1 cellular context compared by ENCODE assay signal in genomic region chr13:73754241-73754640, GRCh38.
TF ChIP-seq lines count a peak whose summit lies in the region.

No MANE protein-coding gene starts in this region.

TF ChIP-seq in SK-N-SH treated with all-trans-retinoic acid at 6 μM for 48 hours, 23 proteins besides CTCF, POLR2A, EP300 and RAD21 (continued from another document):
- TF ChIP-seq PATZ1 (CRISPR knock-in tag; IDR thresholded peaks at IDR 0.05; ENCODE audit: borderline replicate concordance) (no peak), ZFP30 (CRISPR knock-in tag; IDR thresholded peaks at IDR 0.05) (no peak), ZNF565 (CRISPR knock-in tag; conservative IDR thresholded peaks at IDR 0.05; ENCODE audit: low read depth) (no peak), ZFP3 (CRISPR knock-in tag; IDR thresholded peaks at IDR 0.05) (no peak), ARNTL (CRISPR knock-in tag; IDR thresholded peaks at IDR 0.05; ENCODE audit: borderline replicate concordance, low read depth) (no peak), CSDC2 (CRISPR knock-in tag; IDR thresholded peaks at IDR 0.05) (no peak), RARB (CRISPR knock-in tag; IDR thresholded peaks at IDR 0.05) (no peak), ISL1 (CRISPR knock-in tag; IDR thresholded peaks at IDR 0.05) (no peak), CREB5 (CRISPR knock-in tag; IDR thresholded peaks at IDR 0.05; ENCODE audit: low read depth) (no peak), TSHZ2 (CRISPR knock-in tag; IDR thresholded peaks at IDR 0.05) (no peak), ZNF70 (CRISPR knock-in tag; IDR thresholded peaks at IDR 0.05) (no peak)
- TF ChIP-seq, protein P1, sequence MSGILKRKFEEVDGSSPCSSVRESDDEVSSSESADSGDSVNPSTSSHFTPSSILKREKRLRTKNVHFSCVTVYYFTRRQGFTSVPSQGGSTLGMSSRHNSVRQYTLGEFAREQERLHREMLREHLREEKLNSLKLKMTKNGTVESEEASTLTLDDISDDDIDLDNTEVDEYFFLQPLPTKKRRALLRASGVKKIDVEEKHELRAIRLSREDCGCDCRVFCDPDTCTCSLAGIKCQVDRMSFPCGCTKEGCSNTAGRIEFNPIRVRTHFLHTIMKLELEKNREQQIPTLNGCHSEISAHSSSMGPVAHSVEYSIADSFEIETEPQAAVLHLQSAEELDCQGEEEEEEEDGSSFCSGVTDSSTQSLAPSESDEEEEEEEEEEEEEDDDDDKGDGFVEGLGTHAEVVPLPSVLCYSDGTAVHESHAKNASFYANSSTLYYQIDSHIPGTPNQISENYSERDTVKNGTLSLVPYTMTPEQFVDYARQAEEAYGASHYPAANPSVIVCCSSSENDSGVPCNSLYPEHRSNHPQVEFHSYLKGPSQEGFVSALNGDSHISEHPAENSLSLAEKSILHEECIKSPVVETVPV (CRISPR knock-in tag; IDR thresholded peaks at IDR 0.05) = no peak
